ENCODE assay signal across 35 cellular contexts in genomic region chr5:6885581-6885980, GRCh38.
"Had no signal": no experiment of that assay in that cellular context is flagged by ENCODE, and none has a peak within 500 bp of the region (broad histone marks: within the 10 kb centered on the region; RNA-seq: fewer than 3 reads in every experiment).

No MANE protein-coding gene starts in this region.

- H3K36me3 ChIP-seq: adrenal gland, ascending aorta, cardiac muscle cell had no signal

- H3K4me1 Mint-ChIP-seq: activated B cell treated with CpG ODN at 0.5 μM for 24 hours; activated naive CD8-positive, alpha-beta T cell treated with anti-CD3 and anti-CD28 coated beads for 36 hours; activated T-helper 17 cell treated with anti-CD3 and anti-CD28 coated beads, Interleukin-2, amount 50 U/mL, for 72 hours; brain; central memory CD8-positive, alpha-beta T cell had no signal

- H3K36me3 Mint-ChIP-seq: activated CD4-positive, alpha-beta memory T cell treated with anti-CD3 and anti-CD28 coated beads for 36 hours; activated naive CD8-positive, alpha-beta T cell treated with anti-CD3 and anti-CD28 coated beads for 36 hours; brain had no signal

- H3K27me3 Mint-ChIP-seq: activated B cell treated with CpG ODN at 0.5 μM for 24 hours; activated CD4-positive, alpha-beta memory T cell treated with anti-CD3 and anti-CD28 coated beads for 36 hours; activated CD4-positive, alpha-beta T cell treated with anti-CD3 and anti-CD28 coated beads, Interleukin-2, amount 10 ng/mL, durations not matched to agents 24 days and 14 days; activated CD8-positive, alpha-beta T cell treated with anti-CD3 and anti-CD28 coated beads for 36 hours; activated naive CD8-positive, alpha-beta T cell treated with anti-CD3 and anti-CD28 coated beads for 36 hours; central memory CD8-positive, alpha-beta T cell had no signal

- H3K27ac ChIP-seq: adrenal gland, ascending aorta, cardiac muscle cell, VCaP had no signal

- DNase-seq: activated B cell treated with CpG ODN at 0.5 μM for 24 hours; activated CD4-positive, alpha-beta memory T cell treated with anti-CD3 and anti-CD28 coated beads for 36 hours; activated CD4-positive, alpha-beta T cell treated with anti-CD3 and anti-CD28 coated beads for 4 hours; activated CD4-positive, alpha-beta T cell treated with anti-CD3 and anti-CD28 coated beads, Interleukin-2, amount 10 ng/mL, durations not matched to agents 24 days and 14 days; activated CD4-positive, alpha-beta T cell treated with anti-CD3 and anti-CD28 coated beads, Interleukin-2, amount 50 U/mL, for 1 hour; activated CD4-positive, alpha-beta T cell treated with anti-CD3 and anti-CD28 coated beads, Interleukin-2, amount 50 U/mL, for 4 hours; activated CD4-positive, CD25-positive, alpha-beta regulatory T cell treated with anti-CD3 and anti-CD28 coated beads, Interleukin-2, amount 50 U/mL, for 72 hours; activated CD8-positive, alpha-beta memory T cell treated with anti-CD3 and anti-CD28 coated beads, Interleukin-2, amount 50 U/mL, for 4 hours; activated CD8-positive, alpha-beta T cell treated with anti-CD3 and anti-CD28 coated beads for 36 hours; activated effector memory CD4-positive, alpha-beta T cell treated with anti-CD3 and anti-CD28 coated beads, Interleukin-2, amount 50 U/mL, for 16 hours; activated gamma-delta T cell treated with Interleukin-2 at 50 U/mL for 16 hours; activated naive CD4-positive, alpha-beta T cell; activated naive CD4-positive, alpha-beta T cell treated with anti-CD3 and anti-CD28 coated beads for 36 hours; activated naive CD4-positive, alpha-beta T cell treated with anti-CD3 and anti-CD28 coated beads, Interleukin-2, amount 50 U/mL, for 16 hours; activated naive CD8-positive, alpha-beta T cell treated with anti-CD3 and anti-CD28 coated beads for 36 hours; activated T-cell treated with anti-CD3 and anti-CD28 coated beads for 4 hours; activated T-cell treated with anti-CD3 and anti-CD28 coated beads, Interleukin-2, amount 50 U/mL, for 1 hour; activated T-cell treated with anti-CD3 and anti-CD28 coated beads, Interleukin-2, amount 50 U/mL, for 4 hours; activated T-cell treated with anti-CD3 and anti-CD28 coated beads, Interleukin-2, amount 50 U/mL, for 72 hours; adrenal gland; amniotic stem cell; caudate nucleus; cerebellar nuclear complex; T-helper 1 cell; T-helper 9 cell had no signal

- H3K4me1 ChIP-seq: adrenal gland, ascending aorta had no signal

- H3K27ac Mint-ChIP-seq: activated B cell treated with CpG ODN at 0.5 μM for 24 hours; activated CD4-positive, alpha-beta memory T cell treated with anti-CD3 and anti-CD28 coated beads for 36 hours; activated CD4-positive, alpha-beta T cell treated with anti-CD3 and anti-CD28 coated beads, Interleukin-2, amount 10 ng/mL, durations not matched to agents 24 days and 14 days; activated CD8-positive, alpha-beta T cell treated with anti-CD3 and anti-CD28 coated beads for 36 hours; activated naive CD4-positive, alpha-beta T cell treated with anti-CD3 and anti-CD28 coated beads for 36 hours; activated naive CD4-positive, alpha-beta T cell treated with anti-CD3 and anti-CD28 coated beads, Interleukin-2, amount 50 U/mL, for 72 hours; activated naive CD8-positive, alpha-beta T cell treated with anti-CD3 and anti-CD28 coated beads for 36 hours; activated T-cell treated with anti-CD3 and anti-CD28 coated beads, Interleukin-2, amount 50 U/mL, for 72 hours; activated T-helper 1 cell treated with anti-CD3 and anti-CD28 coated beads, Interleukin-12 subunit alpha, Interleukin-12 subunit beta, Interleukin-2, Interleukin-4 antibody, amounts not matched to agents 30 ng/mL and 10 ng/mL and 1 ng/mL, durations not matched to agents 14 hours and 24 hours and 36 hours; activated T-helper 17 cell treated with anti-CD3 and anti-CD28 coated beads, Interleukin-2, amount 50 U/mL, for 72 hours; brain; T-helper 1 cell treated with Interleukin-12 subunit alpha and Interleukin-12 subunit beta and Interleukin-4 antibody, amounts not matched to agents 30 μg/mL and 1 μg/mL, for 36 hours; T-helper 2 cell treated with Interferon-gamma antibody and Interleukin-4, amounts not matched to agents 5 μg/mL and 100 μg/mL, for 36 hours had no signal

- H3K4me3 ChIP-seq: adrenal gland, ascending aorta, cardiac muscle cell had no signal

- H3K27me3 ChIP-seq: adrenal gland, ascending aorta, cardiac muscle cell had no signal

- H3K4me3 Mint-ChIP-seq: activated B cell treated with CpG ODN at 0.5 μM for 24 hours; activated CD4-positive, alpha-beta memory T cell treated with anti-CD3 and anti-CD28 coated beads for 36 hours; activated CD4-positive, alpha-beta T cell treated with anti-CD3 and anti-CD28 coated beads, Interleukin-2, amount 10 ng/mL, durations not matched to agents 24 days and 14 days; activated CD8-positive, alpha-beta T cell treated with anti-CD3 and anti-CD28 coated beads for 36 hours; activated naive CD4-positive, alpha-beta T cell treated with anti-CD3 and anti-CD28 coated beads for 36 hours; activated naive CD8-positive, alpha-beta T cell treated with anti-CD3 and anti-CD28 coated beads for 36 hours; activated T-cell treated with anti-CD3 and anti-CD28 coated beads, Interleukin-2, amount 50 U/mL, for 4 hours; activated T-cell treated with anti-CD3 and anti-CD28 coated beads, Interleukin-2, amount 50 U/mL, for 72 hours; activated T-helper 1 cell treated with anti-CD3 and anti-CD28 coated beads, Interleukin-12 subunit alpha, Interleukin-12 subunit beta, Interleukin-2, Interleukin-4 antibody, amounts not matched to agents 30 ng/mL and 10 ng/mL and 1 ng/mL, durations not matched to agents 14 hours and 24 hours and 36 hours; activated T-helper 17 cell treated with anti-CD3 and anti-CD28 coated beads, Interleukin-2, amount 50 U/mL, for 72 hours; brain; central memory CD8-positive, alpha-beta T cell; T-helper 1 cell treated with Interleukin-12 subunit alpha and Interleukin-12 subunit beta and Interleukin-4 antibody, amounts not matched to agents 30 μg/mL and 1 μg/mL, for 36 hours; T-helper 2 cell treated with Interferon-gamma antibody and Interleukin-4, amounts not matched to agents 5 μg/mL and 100 μg/mL, for 36 hours had no signal

- ATAC-seq: activated CD8-positive, alpha-beta T cell treated with anti-CD3 and anti-CD28 coated beads for 36 hours; activated naive CD4-positive, alpha-beta T cell treated with anti-CD3 and anti-CD28 coated beads, Interleukin-2, amount 50 U/mL, for 72 hours; activated T-cell treated with anti-CD3 and anti-CD28 coated beads, Interleukin-2, amount 50 U/mL, for 4 hours; activated T-cell treated with anti-CD3 and anti-CD28 coated beads, Interleukin-2, amount 50 U/mL, for 72 hours; activated T-helper 17 cell treated with anti-CD3 and anti-CD28 coated beads, Interleukin-2, amount 50 U/mL, for 72 hours had no signal
